In the genomic region with DNA sequence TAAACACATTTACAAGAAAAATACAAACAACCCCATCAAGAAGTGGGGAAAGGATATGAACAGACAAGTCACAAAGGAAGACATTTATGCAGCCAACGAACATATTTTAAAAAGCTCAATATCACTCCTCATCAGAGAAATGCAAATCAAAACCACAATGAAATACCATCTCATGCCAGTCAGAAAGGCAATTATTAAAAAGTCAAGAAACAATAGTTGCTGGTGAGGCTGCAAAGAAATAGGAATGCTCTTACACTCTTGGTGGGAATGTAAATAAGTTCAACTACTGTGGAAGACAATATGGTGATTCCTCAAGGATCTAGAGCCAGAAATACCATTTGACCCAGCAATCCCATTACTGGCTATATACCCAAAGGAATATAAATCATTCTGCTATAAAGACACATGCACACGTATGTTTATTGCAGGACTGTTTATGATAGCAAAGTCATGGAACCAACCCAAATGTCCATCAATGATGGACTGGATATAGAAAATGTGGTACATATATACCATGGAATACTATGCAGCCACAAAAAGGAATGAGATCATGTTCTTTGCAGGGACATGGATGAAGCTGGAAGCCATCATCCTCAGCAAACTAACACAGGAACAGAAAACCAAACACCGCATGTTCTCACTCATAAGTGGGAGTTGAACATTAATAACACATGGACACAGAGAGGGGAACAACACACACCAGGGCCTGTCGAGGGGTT, we compare ENCODE assay signal across 2 cellular contexts. TPM values are rescaled to one million over a fixed set of nuclear protein-coding genes. Genes with fewer than 3 reads are reported as not detected.
"Had no signal": no experiment of that assay in that cellular context is flagged by ENCODE, and none has a peak within 500 bp of the region (broad histone marks: within the 10 kb centered on the region; RNA-seq: fewer than 3 reads in every experiment).

No MANE protein-coding gene starts in this region.

RNA-seq across cellular contexts. Expression of a gene that starts 15.9 kb away (rescaled TPM):
- total RNA-seq: endothelial cell of umbilical vein, gastrocnemius medialis had no signal
- polyA plus RNA-seq: endothelial cell of umbilical vein had no signal
